8 cellular contexts compared by ENCODE assay signal in genomic region chr12:57088442-57089258, GRCh38. TPM values are rescaled to one million over a fixed set of nuclear protein-coding genes. Genes with fewer than 3 reads are reported as not detected.
DNase-seq lines count a peak whose midpoint lies in the region; ATAC-seq lines count a peak whose summit lies in the region.

Gene NAB2, plus strand, starts transcription at chr12:57089114. Its CDS starts 158 bp downstream, at chr12:57089272.

- H3K4me3 Mint-ChIP-seq in CD8-positive, alpha-beta memory T cell, result peak within 1 kb of the TSS; percentile 92 to 98 (median 94)
- H3K4me3 Mint-ChIP-seq in memory B cell, result peak within 1 kb of the TSS; percentile 93

- H3K36me3 ChIP-seq in CD8-positive, alpha-beta memory T cell (ENCODE audit: insufficient read depth, low read length), result peaks cover 18% of the 10 kb centered on the region
- H3K36me3 ChIP-seq in effector memory CD4-positive, alpha-beta T cell (ENCODE audit: control insufficient read depth, insufficient read depth, low read length), result peaks cover 3% of the 10 kb centered on the region

- DNase-seq in CD8-positive, alpha-beta memory T cell, result peak; percentile 90 to 96 (median 93)
- peak; percentile 79 for DNase-seq in HS-27A (ENCODE audit: low read depth)
- peak; percentile 96 to 97 for DNase-seq in NOMO-1 (lab: John Stamatoyannopoulos, UW; ENCODE audit: unreplicated experiment in 2 of 2)
- peak; percentile 90 for DNase-seq in activated CD8-positive, alpha-beta memory T cell treated with anti-CD3 and anti-CD28 coated beads for 24 hours
- peak; percentile 90 to 93 (median 92) for DNase-seq in effector memory CD4-positive, alpha-beta T cell
- DNase-seq in memory B cell (ENCODE audit: low spot score in 2 of 2), result peak; percentile 83 to 92
- peak; percentile 74 to 95 (median 77) for DNase-seq in stimulated activated CD4-positive, alpha-beta T cell treated with anti-CD3 and anti-CD28 coated beads, TNF-alpha, amount 100 ng/mL, for 48 hours (ENCODE audit: low read depth in 3 of 3)

- CTCF ChIA-PET in CD8-positive, alpha-beta memory T cell (lab: Charles Lee), result interaction anchor here (0.6 to 14.7 kb wide), 8 partner anchors 9 to 101 kb away, joined by 3 to 195 read pairs (median 4); partner anchors contain the start of gene STAT6

- H3K36me3 Mint-ChIP-seq in CD8-positive, alpha-beta memory T cell, result peaks cover 0 to 44% (median 0%) of the 10 kb centered on the region in 3 donors
- no peaks in the 10 kb centered on the region for H3K36me3 Mint-ChIP-seq in memory B cell

- no peaks in the 10 kb centered on the region for H3K27me3 ChIP-seq in CD8-positive, alpha-beta memory T cell (ENCODE audit: insufficient read depth, low read length, poor library complexity, severe bottlenecking)
- no peaks in the 10 kb centered on the region for H3K27me3 ChIP-seq in effector memory CD4-positive, alpha-beta T cell (replicated peaks; ENCODE audit: control insufficient read depth, insufficient read depth, low read length, poor library complexity, severe bottlenecking)

- H3K9me3 ChIP-seq in CD8-positive, alpha-beta memory T cell (ENCODE audit: low read length), result no peaks in the 10 kb centered on the region
- H3K9me3 ChIP-seq in effector memory CD4-positive, alpha-beta T cell (ENCODE audit: control insufficient read depth, low read length), result no peaks in the 10 kb centered on the region

- H3K27me3 Mint-ChIP-seq in CD8-positive, alpha-beta memory T cell, result no peaks in the 10 kb centered on the region
- H3K27me3 Mint-ChIP-seq in memory B cell, result no peaks in the 10 kb centered on the region

- peak; percentile 62 for ATAC-seq in GM19467 (IDR thresholded peaks at IDR 0.05; ENCODE audit: unreplicated experiment)
- peak; percentile 70 for ATAC-seq in memory B cell (ENCODE audit: low read depth)

- H3K4me1 Mint-ChIP-seq in CD8-positive, alpha-beta memory T cell, result peaks cover 44 to 61% (median 52%) of the 10 kb centered on the region in 3 donors
- peaks cover 39% of the 10 kb centered on the region for H3K4me1 Mint-ChIP-seq in memory B cell

- H3K27ac Mint-ChIP-seq in CD8-positive, alpha-beta memory T cell, result peak within 1 kb of the TSS; percentile 91 to 100 (median 99)
- peak within 1 kb of the TSS; percentile 96 for H3K27ac Mint-ChIP-seq in memory B cell

- peak within 1 kb of the TSS; percentile 93 for H3K27ac ChIP-seq in CD8-positive, alpha-beta memory T cell (ENCODE audit: low read depth, low read length)
- H3K27ac ChIP-seq in effector memory CD4-positive, alpha-beta T cell (ENCODE audit: insufficient read depth, low read length, poor library complexity, severe bottlenecking), result peak within 1 kb of the TSS; percentile 97

- peak within 1 kb of the TSS; percentile 92 for H3K4me3 ChIP-seq in CD8-positive, alpha-beta memory T cell (ENCODE audit: low read length)
- H3K4me3 ChIP-seq in effector memory CD4-positive, alpha-beta T cell (ENCODE audit: insufficient read depth, low read depth, low read length, poor library complexity, severe bottlenecking), result peak within 1 kb of the TSS; percentile 84

- H3K4me1 ChIP-seq in CD8-positive, alpha-beta memory T cell (ENCODE audit: insufficient read depth, low read length), result peaks cover 35% of the 10 kb centered on the region
- peaks cover 29% of the 10 kb centered on the region for H3K4me1 ChIP-seq in effector memory CD4-positive, alpha-beta T cell (ENCODE audit: control insufficient read depth, insufficient read depth, low read length, poor library complexity, severe bottlenecking)

- no peaks in the 10 kb centered on the region for H3K9me3 Mint-ChIP-seq in CD8-positive, alpha-beta memory T cell
- H3K9me3 Mint-ChIP-seq in memory B cell, result no peaks in the 10 kb centered on the region

- POLR2A ChIA-PET in CD8-positive, alpha-beta memory T cell (lab: Charles Lee), result interaction anchor here (0.5 to 10.9 kb wide), 8 partner anchors 7 to 663 kb away, joined by 3 to 131 read pairs (median 4); partner anchors contain the start of genes CDK4, NEMP1 and STAT6

RNA-seq across cellular contexts. Expression of gene NAB2, which starts in this region (rescaled TPM):
- 10 to 100 TPM; 37.7 to 40.1 TPM for total RNA-seq in CD8-positive, alpha-beta memory T cell
- 1.6 TPM for polyA plus RNA-seq in CD8-positive, alpha-beta memory T cell

Comparison
In these comparisons a context has a peak if more than half of its experiments do, and no peak if none do; other contexts are left out.
1. Peak in every context shown above with its lines: DNase-seq, ATAC-seq, H3K4me3 ChIP-seq and H3K27ac ChIP-seq.